In genomic region chr2:235170016-235170415, GRCh38 we compare ENCODE assay signal across 14 cellular contexts.
DNase-seq lines count a peak whose midpoint lies in the region; ATAC-seq and TF ChIP-seq lines count a peak whose summit lies in the region.
"Had no signal": no experiment of that assay in that cellular context is flagged by ENCODE, and none has a peak within 500 bp of the region (broad histone marks: within the 10 kb centered on the region; RNA-seq: fewer than 3 reads in every experiment).

No MANE protein-coding gene starts in this region.

- H3K36me3 ChIP-seq in RWPE2 (ENCODE audit: low read depth) (no peaks in the 10 kb centered on the region), skeletal muscle satellite cell (ENCODE audit: insufficient read depth, low read length) (no peaks in the 10 kb centered on the region)
- H3K36me3 ChIP-seq: colonic mucosa, sigmoid colon had no signal

- no peak for TF ChIP-seq CTCF in RWPE2 (IDR thresholded peaks at IDR 0.05; ENCODE audit: poor library complexity, severe bottlenecking)

- H3K9ac ChIP-seq in skeletal muscle satellite cell (ENCODE audit: low read depth, low read length): peak overlapping the region; percentile 30

- DNase-seq in GM04503 (ENCODE audit: low read depth) (peak; percentile 51), RWPE2 (ENCODE audit: low spot score) (no peak), fibroblast of gingiva (ENCODE audit: low read depth) (peak; percentile 93), UCSD-AML1 (lab: John Stamatoyannopoulos, UW; ENCODE audit: unreplicated experiment) (no peak)
- DNase-seq in activated CD8-positive, alpha-beta memory T cell treated with anti-CD3 and anti-CD28 coated beads for 24 hours: no peak
- DNase-seq: activated CD8-positive, alpha-beta T cell treated with anti-CD3 and anti-CD28 coated beads, Interleukin-2, amount 10 ng/mL, durations not matched to agents 7 days and 5 days; activated naive CD4-positive, alpha-beta T cell treated with anti-CD3 and anti-CD28 coated beads, Interleukin-2, amount 50 U/mL, for 16 hours; colonic mucosa; DMS79; naive thymus-derived CD8-positive, alpha-beta T cell; sigmoid colon had no signal

- peak overlapping the region; percentile 47 for H3K4me2 ChIP-seq in skeletal muscle satellite cell (ENCODE audit: low read length)

- H3K4me1 ChIP-seq in RWPE2 (ENCODE audit: insufficient read depth, poor library complexity, severe bottlenecking): peaks cover 25% of the 10 kb centered on the region
- H3K4me1 ChIP-seq in skeletal muscle satellite cell (ENCODE audit: control insufficient read depth, insufficient read depth, low read length): peaks cover 28% of the 10 kb centered on the region

- peak overlapping the region; percentile 89 for H3K27ac ChIP-seq in RWPE2 (ENCODE audit: poor library complexity, severe bottlenecking)
- H3K27ac ChIP-seq: colonic mucosa, sigmoid colon had no signal

- H3K4me3 ChIP-seq in RWPE2 (ENCODE audit: severe bottlenecking) (no peak overlapping the region), skeletal muscle satellite cell (ENCODE audit: low read length) (no peak overlapping the region)
- H3K4me3 ChIP-seq: colonic mucosa, sigmoid colon had no signal

- ATAC-seq in RWPE2 (ENCODE audit: low read depth): peak; percentile 74
- ATAC-seq in HG03097 (IDR thresholded peaks at IDR 0.05; ENCODE audit: low FRiP score, unreplicated experiment): no peak
- no peak for ATAC-seq in HG03565 (IDR thresholded peaks at IDR 0.05; ENCODE audit: unreplicated experiment)
- ATAC-seq: activated CD8-positive, alpha-beta T cell treated with anti-CD3 and anti-CD28 coated beads, Interleukin-2, amount 10 ng/mL, durations not matched to agents 7 days and 5 days; naive thymus-derived CD8-positive, alpha-beta T cell had no signal

- H3K27me3 ChIP-seq in RWPE2 (ENCODE audit: insufficient read depth, poor library complexity, severe bottlenecking) (no peaks in the 10 kb centered on the region), skeletal muscle satellite cell (ENCODE audit: control insufficient read depth, insufficient read depth, low read length) (no peaks in the 10 kb centered on the region)
- H3K27me3 ChIP-seq: colonic mucosa, sigmoid colon had no signal

- H3K9me3 ChIP-seq in RWPE2 (ENCODE audit: severe bottlenecking): no peaks in the 10 kb centered on the region
- H3K9me3 ChIP-seq in skeletal muscle satellite cell (replicated peaks; ENCODE audit: low read length): no peaks in the 10 kb centered on the region
- H3K9me3 ChIP-seq: colonic mucosa, sigmoid colon had no signal

Comparison
In these comparisons a context has a peak if more than half of its experiments do, and no peak if none do; other contexts are left out.
1. DNase-seq: peak in GM04503 (single experiment) and fibroblast of gingiva (single experiment); none in RWPE2 (single experiment), UCSD-AML1 (single experiment) and activated CD8-positive, alpha-beta memory T cell treated with anti-CD3 and anti-CD28 coated beads for 24 hours (single experiment).